In genomic region chr14:65204056-65204455, GRCh38 we compare ENCODE assay signal across 21 cellular contexts.
A peak's percentile ranks its signal among the peaks of the same experiment; 100 is the strongest.
DNase-seq lines count a peak whose midpoint lies in the region; ATAC-seq, FAIRE-seq and TF ChIP-seq lines count a peak whose summit lies in the region.
"Had no signal": no experiment of that assay in that cellular context is flagged by ENCODE, and none has a peak within 500 bp of the region (broad histone marks: within the 10 kb centered on the region; RNA-seq: fewer than 3 reads in every experiment).

No MANE protein-coding gene starts in this region.

- intact Hi-C loops in HepG2 (cut with micrococcal nuclease; ENCODE audit: unreplicated experiment) (no loop called here), right lobe of liver (cut with DNase I) (no loop called here)

- H3K36me3 ChIP-seq in HepG2 (replicated peaks in 1 of 2; ENCODE audit: control insufficient read depth in 1 of 2, insufficient read depth in 2 of 2, low read length in 2 of 2) (no peaks in the 10 kb centered on the region), right lobe of liver (no peaks in the 10 kb centered on the region)

- CTCF ChIA-PET in HepG2 (lab: Yijun Ruan, JAX; ENCODE audit: low intra/inter-chr PET ratio, low total read pairs): no interaction called here

- DNase-seq in HepG2 (ENCODE audit: low spot score) (no peak), right lobe of liver (no peak), T-helper 17 cell (no peak), LoVo (ENCODE audit: low spot score) (no peak), germinal center (ENCODE audit: low spot score) (no peak), dedifferentiated amniotic fluid mesenchymal stem cell (ENCODE audit: extremely low spot score) (no peak)
- no peak for DNase-seq in stimulated activated CD4-positive, alpha-beta T cell treated with anti-CD3 and anti-CD28 coated beads, Interleukin-2, amount 100 ng/mL, for 24 hours
- DNase-seq: C1 segment of cervical spinal cord; DMS 273 treated with DMSO at 0.1 percent for 48 hours; GF-D8; NCI-H1105 treated with DMSO at 0.1 percent for 48 hours; NCI-H1694; NCI-H748 treated with DMSO at 0.1 percent for 48 hours; NK-92 treated with Interleukin-12 subunit alpha and Interleukin-12 subunit beta, amount 100 ng/mL, for 24 hours; SHP77 treated with DMSO at 0.1 percent for 48 hours; SK-N-SH; T-helper 1 cell had no signal

- H3K9me3 ChIP-seq in HepG2 (ENCODE audit: low read length) (no peaks in the 10 kb centered on the region), right lobe of liver (no peaks in the 10 kb centered on the region), T-helper 17 cell (ENCODE audit: control insufficient read depth, low read length, poor library complexity, severe bottlenecking) (no peaks in the 10 kb centered on the region)
- H3K9me3 ChIP-seq: SK-N-SH had no signal

- H3K27me3 ChIP-seq in HepG2 (ENCODE audit: control insufficient read depth in 1 of 2, insufficient read depth in 2 of 2, low read length in 2 of 2) (no peaks in the 10 kb centered on the region; a peak in 1 of 5 replicates), right lobe of liver (no peaks in the 10 kb centered on the region)

- H3K27me3 Mint-ChIP-seq in IgD-negative memory B cell (peaks cover 3% of the 10 kb centered on the region), T-helper 17 cell (no peaks in the 10 kb centered on the region)

- peak overlapping the region; percentile 90 to 99 (median 98) for H3K27ac Mint-ChIP-seq in IgD-negative memory B cell
- peak overlapping the region; percentile 88 for H3K27ac Mint-ChIP-seq in T-helper 17 cell

- no peak overlapping the region for H2AFZ ChIP-seq in HepG2 (ENCODE audit: low read length)

- ATAC-seq in HepG2: no peak; the same call in 2 of the 3 replicates
- ATAC-seq in right lobe of liver: no peak
- no peak for ATAC-seq in T-helper 17 cell

- H3K4me3 ChIP-seq in HepG2 (replicated peaks in 1 of 3; ENCODE audit: insufficient read depth in 1 of 3, low read depth in 2 of 3, low read length in 3 of 3) (no peak overlapping the region), right lobe of liver (no peak overlapping the region)

- no TSS peak for BruUV-seq in HepG2 (replicated peaks; lab: Mats Ljungman, UMichigan)

- H3K4me3 Mint-ChIP-seq in IgD-negative memory B cell: peak overlapping the region in 3 of 4 donors; percentile 47 to 92 (median 67)
- H3K4me3 Mint-ChIP-seq in T-helper 17 cell: no peak overlapping the region

- peaks cover 29% of the 10 kb centered on the region for H3K4me1 ChIP-seq in HepG2 (ENCODE audit: insufficient read depth, low read length)
- H3K4me1 ChIP-seq in right lobe of liver: no peaks in the 10 kb centered on the region

- TF ChIP-seq RAD21 in HepG2 (CRISPR knock-in tag; IDR thresholded peaks at IDR 0.05): no peak

- H3K79me2 ChIP-seq in HepG2 (ENCODE audit: insufficient read depth, low read length): no peaks in the 10 kb centered on the region

- in situ Hi-C loops in HepG2 (cut with HindIII; ENCODE audit: extremely low pct_ligation_motif_present, low pct_unique_long_range_greater_than_20kb): no loop called here

- POLR2A ChIA-PET in HepG2 (lab: Yijun Ruan, JAX): no interaction called here

- TF ChIP-seq EP300 in HepG2 (IDR thresholded peaks at IDR 0.05; ENCODE audit: low read depth in 2 of 2, low read length in 2 of 2) (no peak), HepG2 (CRISPR knock-in tag; IDR thresholded peaks at IDR 0.05; ENCODE audit: borderline replicate concordance) (no peak)

- no peaks in the 10 kb centered on the region for H4K20me1 ChIP-seq in HepG2 (ENCODE audit: insufficient read depth, low read length)

- H3K9ac ChIP-seq in HepG2 (ENCODE audit: insufficient read depth, low read depth, low read length): no peak overlapping the region
- H3K9ac ChIP-seq: SK-N-SH had no signal

- TF ChIP-seq CTCF in HepG2 (CRISPR knock-in tag; IDR thresholded peaks at IDR 0.05) (no peak), right lobe of liver (IDR thresholded peaks at IDR 0.05) (no peak)

- H3K4me1 Mint-ChIP-seq in IgD-negative memory B cell (peaks cover 44 to 57% (median 54%) of the 10 kb centered on the region in 3 donors), T-helper 17 cell (peaks cover 39% of the 10 kb centered on the region)

- peak overlapping the region; percentile 51; the same call in 1 of the 2 replicates for H3K4me2 ChIP-seq in HepG2 (ENCODE audit: low read depth, low read length)
- H3K4me2 ChIP-seq: SK-N-SH had no signal

- H3K36me3 Mint-ChIP-seq in IgD-negative memory B cell (peaks cover 4% of the 10 kb centered on the region), T-helper 17 cell (ENCODE audit: low read depth) (no peaks in the 10 kb centered on the region)

- H3K27ac ChIP-seq in HepG2 (ENCODE audit: extremely low read length, insufficient read depth, low read length) (no peak overlapping the region), right lobe of liver (no peak overlapping the region)

- no peak for TF ChIP-seq POLR2A in HepG2 (IDR thresholded peaks at IDR 0.05; ENCODE audit: insufficient read depth in 1 of 2, low read depth in 2 of 2, low read length in 2 of 2)
- TF ChIP-seq POLR2A in right lobe of liver (IDR thresholded peaks at IDR 0.05): no peak

- peaks cover 0 to 2% (median 0%) of the 10 kb centered on the region in 3 donors for H3K9me3 Mint-ChIP-seq in IgD-negative memory B cell

- no peak for FAIRE-seq in HepG2 (lab: Jason Lieb, UNC)
- FAIRE-seq: A204.1, GM18507, H1 had no signal

- WGBS in HepG2 (ENCODE audit: low lambda C conversion rate): 43% methylated on average over 5 of the region's 5 CpGs
- 86% methylated on average over 4 of the region's 5 CpGs for WGBS in right lobe of liver (ENCODE audit: insufficient coverage, low coverage, low lambda C conversion rate, missing lambda C conversion rate)

TF ChIP-seq in HepG2, 621 proteins besides CTCF, POLR2A, EP300 and RAD21:
- no peak for TF ChIP-seq RARA (CRISPR knock-in tag; IDR thresholded peaks at IDR 0.05)
- TF ChIP-seq MAFK (conservative IDR thresholded peaks at IDR 0.05 in 1 of 2, IDR thresholded peaks at IDR 0.05 in 1 of 2; ENCODE audit: low read length in 2 of 2): peak; percentile 82 to 84
- TF ChIP-seq MAFF (IDR thresholded peaks at IDR 0.05; ENCODE audit: low read depth, low read length): peak; percentile 79
